Comparison of ENCODE assay signal across 1 cellular context in the genomic region with DNA sequence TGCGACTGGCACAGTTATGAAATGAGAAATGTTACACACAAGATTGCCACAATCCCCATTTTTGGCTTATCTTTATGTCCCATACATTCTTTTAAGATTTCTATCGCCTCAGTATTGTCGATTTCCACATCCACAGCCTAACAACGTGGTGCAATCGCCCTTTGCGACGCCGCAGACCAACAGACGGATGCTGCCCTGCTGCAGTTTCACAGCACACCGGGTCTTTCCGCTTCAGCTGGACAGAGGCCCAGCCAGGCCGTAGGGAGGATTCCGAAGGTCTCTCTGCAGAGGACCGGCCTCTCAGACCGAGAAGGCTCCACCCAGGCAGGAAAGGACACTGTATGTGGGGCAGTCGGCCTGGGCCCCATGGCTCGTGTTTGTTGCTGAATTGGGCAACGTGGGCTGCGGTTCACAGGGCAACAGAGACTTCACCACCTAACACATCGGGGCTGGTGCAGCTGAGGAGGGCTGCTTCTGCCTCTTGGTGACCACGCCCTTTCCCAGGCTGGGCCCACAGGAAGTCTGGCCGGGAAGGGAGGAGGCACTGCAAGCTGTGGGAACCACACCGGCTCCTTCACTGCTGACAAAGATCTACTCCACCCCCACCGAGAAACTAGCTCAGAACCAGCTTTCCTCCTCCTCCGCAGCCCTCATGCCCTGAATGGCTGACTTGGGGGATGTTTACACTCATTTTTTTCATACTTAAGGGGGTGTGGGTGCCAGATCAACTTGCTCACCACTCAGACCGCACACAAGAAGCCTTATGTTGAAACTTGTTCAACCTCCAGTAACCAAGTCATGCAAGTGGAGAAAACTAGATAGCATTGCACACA.
TF ChIP-seq lines count a peak whose summit lies in the region.

No MANE protein-coding gene starts in this region.

TF ChIP-seq in HepG2, 621 proteins besides CTCF, POLR2A, EP300 and RAD21 (continued from another document):
- TF ChIP-seq, protein P1, sequence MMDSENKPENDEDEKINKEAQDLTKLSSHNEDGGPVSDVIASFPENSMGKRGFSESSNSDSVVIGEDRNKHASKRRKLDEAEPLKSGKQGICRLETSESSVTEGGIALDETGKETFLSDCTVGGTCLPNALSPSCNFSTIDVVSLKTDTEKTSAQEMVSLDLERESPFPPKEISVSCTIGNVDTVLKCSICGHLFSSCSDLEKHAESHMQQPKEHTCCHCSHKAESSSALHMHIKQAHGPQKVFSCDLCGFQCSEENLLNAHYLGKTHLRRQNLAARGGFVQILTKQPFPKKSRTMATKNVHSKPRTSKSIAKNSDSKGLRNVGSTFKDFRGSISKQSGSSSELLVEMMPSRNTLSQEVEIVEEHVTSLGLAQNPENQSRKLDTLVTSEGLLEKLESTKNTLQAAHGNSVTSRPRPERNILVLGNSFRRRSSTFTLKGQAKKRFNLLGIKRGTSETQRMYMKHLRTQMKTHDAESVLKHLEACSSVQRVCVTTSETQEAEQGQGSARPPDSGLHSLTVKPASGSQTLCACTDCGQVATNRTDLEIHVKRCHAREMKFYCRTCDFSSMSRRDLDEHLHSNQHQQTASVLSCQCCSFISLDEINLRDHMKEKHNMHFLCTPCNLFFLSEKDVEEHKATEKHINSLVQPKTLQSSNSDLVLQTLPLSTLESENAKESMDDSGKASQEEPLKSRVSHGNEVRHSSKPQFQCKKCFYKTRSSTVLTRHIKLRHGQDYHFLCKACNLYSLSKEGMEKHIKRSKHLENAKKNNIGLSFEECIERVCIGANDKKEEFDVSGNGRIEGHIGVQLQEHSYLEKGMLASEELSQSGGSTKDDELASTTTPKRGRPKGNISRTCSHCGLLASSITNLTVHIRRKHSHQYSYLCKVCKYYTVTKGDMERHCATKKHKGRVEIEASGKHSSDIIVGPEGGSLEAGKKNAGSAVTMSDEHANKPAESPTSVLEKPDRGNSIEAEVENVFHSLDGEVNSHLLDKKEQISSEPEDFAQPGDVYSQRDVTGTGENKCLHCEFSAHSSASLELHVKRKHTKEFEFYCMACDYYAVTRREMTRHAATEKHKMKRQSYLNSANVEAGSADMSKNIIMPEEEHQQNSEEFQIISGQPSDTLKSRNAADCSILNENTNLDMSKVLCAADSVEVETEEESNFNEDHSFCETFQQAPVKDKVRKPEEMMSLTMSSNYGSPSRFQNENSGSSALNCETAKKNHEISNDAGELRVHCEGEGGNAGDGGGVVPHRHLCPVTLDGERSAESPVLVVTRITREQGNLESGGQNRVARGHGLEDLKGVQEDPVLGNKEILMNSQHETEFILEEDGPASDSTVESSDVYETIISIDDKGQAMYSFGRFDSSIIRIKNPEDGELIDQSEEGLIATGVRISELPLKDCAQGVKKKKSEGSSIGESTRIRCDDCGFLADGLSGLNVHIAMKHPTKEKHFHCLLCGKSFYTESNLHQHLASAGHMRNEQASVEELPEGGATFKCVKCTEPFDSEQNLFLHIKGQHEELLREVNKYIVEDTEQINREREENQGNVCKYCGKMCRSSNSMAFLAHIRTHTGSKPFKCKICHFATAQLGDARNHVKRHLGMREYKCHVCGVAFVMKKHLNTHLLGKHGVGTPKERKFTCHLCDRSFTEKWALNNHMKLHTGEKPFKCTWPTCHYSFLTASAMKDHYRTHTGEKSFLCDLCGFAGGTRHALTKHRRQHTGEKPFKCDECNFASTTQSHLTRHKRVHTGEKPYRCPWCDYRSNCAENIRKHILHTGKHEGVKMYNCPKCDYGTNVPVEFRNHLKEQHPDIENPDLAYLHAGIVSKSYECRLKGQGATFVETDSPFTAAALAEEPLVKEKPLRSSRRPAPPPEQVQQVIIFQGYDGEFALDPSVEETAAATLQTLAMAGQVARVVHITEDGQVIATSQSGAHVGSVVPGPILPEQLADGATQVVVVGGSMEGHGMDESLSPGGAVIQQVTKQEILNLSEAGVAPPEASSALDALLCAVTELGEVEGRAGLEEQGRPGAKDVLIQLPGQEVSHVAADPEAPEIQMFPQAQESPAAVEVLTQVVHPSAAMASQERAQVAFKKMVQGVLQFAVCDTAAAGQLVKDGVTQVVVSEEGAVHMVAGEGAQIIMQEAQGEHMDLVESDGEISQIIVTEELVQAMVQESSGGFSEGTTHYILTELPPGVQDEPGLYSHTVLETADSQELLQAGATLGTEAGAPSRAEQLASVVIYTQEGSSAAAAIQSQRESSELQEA (CRISPR knock-in tag; IDR thresholded peaks at IDR 0.05; ENCODE audit: not compliant biosample characterization): peak; percentile 80
- TF ChIP-seq, protein P2, sequence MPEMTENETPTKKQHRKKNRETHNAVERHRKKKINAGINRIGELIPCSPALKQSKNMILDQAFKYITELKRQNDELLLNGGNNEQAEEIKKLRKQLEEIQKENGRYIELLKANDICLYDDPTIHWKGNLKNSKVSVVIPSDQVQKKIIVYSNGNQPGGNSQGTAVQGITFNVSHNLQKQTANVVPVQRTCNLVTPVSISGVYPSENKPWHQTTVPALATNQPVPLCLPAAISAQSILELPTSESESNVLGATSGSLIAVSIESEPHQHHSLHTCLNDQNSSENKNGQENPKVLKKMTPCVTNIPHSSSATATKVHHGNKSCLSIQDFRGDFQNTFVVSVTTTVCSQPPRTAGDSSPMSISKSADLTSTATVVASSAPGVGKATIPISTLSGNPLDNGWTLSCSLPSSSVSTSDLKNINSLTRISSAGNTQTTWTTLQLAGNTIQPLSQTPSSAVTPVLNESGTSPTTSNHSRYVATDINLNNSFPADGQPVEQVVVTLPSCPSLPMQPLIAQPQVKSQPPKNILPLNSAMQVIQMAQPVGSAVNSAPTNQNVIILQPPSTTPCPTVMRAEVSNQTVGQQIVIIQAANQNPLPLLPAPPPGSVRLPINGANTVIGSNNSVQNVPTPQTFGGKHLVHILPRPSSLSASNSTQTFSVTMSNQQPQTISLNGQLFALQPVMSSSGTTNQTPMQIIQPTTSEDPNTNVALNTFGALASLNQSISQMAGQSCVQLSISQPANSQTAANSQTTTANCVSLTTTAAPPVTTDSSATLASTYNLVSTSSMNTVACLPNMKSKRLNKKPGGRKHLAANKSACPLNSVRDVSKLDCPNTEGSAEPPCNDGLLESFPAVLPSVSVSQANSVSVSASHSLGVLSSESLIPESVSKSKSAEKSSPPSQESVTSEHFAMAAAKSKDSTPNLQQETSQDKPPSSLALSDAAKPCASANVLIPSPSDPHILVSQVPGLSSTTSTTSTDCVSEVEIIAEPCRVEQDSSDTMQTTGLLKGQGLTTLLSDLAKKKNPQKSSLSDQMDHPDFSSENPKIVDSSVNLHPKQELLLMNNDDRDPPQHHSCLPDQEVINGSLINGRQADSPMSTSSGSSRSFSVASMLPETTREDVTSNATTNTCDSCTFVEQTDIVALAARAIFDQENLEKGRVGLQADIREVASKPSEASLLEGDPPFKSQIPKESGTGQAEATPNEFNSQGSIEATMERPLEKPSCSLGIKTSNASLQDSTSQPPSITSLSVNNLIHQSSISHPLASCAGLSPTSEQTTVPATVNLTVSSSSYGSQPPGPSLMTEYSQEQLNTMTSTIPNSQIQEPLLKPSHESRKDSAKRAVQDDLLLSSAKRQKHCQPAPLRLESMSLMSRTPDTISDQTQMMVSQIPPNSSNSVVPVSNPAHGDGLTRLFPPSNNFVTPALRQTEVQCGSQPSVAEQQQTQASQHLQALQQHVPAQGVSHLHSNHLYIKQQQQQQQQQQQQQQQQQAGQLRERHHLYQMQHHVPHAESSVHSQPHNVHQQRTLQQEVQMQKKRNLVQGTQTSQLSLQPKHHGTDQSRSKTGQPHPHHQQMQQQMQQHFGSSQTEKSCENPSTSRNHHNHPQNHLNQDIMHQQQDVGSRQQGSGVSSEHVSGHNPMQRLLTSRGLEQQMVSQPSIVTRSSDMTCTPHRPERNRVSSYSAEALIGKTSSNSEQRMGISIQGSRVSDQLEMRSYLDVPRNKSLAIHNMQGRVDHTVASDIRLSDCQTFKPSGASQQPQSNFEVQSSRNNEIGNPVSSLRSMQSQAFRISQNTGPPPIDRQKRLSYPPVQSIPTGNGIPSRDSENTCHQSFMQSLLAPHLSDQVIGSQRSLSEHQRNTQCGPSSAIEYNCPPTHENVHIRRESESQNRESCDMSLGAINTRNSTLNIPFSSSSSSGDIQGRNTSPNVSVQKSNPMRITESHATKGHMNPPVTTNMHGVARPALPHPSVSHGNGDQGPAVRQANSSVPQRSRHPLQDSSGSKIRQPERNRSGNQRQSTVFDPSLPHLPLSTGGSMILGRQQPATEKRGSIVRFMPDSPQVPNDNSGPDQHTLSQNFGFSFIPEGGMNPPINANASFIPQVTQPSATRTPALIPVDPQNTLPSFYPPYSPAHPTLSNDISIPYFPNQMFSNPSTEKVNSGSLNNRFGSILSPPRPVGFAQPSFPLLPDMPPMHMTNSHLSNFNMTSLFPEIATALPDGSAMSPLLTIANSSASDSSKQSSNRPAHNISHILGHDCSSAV (CRISPR knock-in tag; IDR thresholded peaks at IDR 0.05; ENCODE audit: borderline replicate concordance): no peak
- 0 out of 2 replicates have a peak, but pooled peaks have one; percentile 25 for TF ChIP-seq ZNF264 (CRISPR knock-in tag; IDR thresholded peaks at IDR 0.05)
- TF ChIP-seq FOXO1 (CRISPR knock-in tag; IDR thresholded peaks at IDR 0.05): 0 out of 2 replicates have a peak, but pooled peaks have one; percentile 14
- TF ChIP-seq RORA (CRISPR knock-in tag; IDR thresholded peaks at IDR 0.05): no peak
- peak; percentile 40; the same call in 1 of the 2 replicates for TF ChIP-seq POLR2G (IDR thresholded peaks at IDR 0.05; ENCODE audit: low read depth, low read length)
- TF ChIP-seq KDM2A (CRISPR knock-in tag; IDR thresholded peaks at IDR 0.05; ENCODE audit: borderline replicate concordance, low read depth): peak; percentile 67; the same call in 1 of the 2 replicates
- TF ChIP-seq, protein P3, sequence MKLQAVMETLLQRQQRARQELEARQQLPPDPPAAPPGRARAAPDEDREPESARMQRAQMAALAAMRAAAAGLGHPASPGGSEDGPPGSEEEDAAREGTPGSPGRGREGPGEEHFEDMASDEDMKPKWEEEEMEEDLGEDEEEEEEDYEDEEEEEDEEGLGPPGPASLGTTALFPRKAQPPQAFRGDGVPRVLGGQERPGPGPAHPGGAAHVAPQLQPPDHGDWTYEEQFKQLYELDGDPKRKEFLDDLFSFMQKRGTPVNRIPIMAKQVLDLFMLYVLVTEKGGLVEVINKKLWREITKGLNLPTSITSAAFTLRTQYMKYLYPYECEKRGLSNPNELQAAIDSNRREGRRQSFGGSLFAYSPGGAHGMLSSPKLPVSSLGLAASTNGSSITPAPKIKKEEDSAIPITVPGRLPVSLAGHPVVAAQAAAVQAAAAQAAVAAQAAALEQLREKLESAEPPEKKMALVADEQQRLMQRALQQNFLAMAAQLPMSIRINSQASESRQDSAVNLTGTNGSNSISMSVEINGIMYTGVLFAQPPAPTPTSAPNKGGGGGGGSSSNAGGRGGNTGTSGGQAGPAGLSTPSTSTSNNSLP (IDR thresholded peaks at IDR 0.05; ENCODE audit: low read depth, low read length): no peak
- TF ChIP-seq ZNF772 (CRISPR knock-in tag; IDR thresholded peaks at IDR 0.05): peak; percentile 73
